In genomic region chr11:20111871-20112270, GRCh38 we compare ENCODE assay signal across 1 cellular context.
TF ChIP-seq lines count a peak whose summit lies in the region.

No MANE protein-coding gene starts in this region.

TF ChIP-seq in GM23338, 12 proteins besides CTCF, POLR2A, EP300 and RAD21 (continued from another document):
- TF ChIP-seq ZNF462 (CRISPR knock-in tag; IDR thresholded peaks at IDR 0.05) (no peak), REST (IDR thresholded peaks at IDR 0.05; ENCODE audit: unreplicated experiment) (no peak), POLR2AphosphoS5 (IDR thresholded peaks at IDR 0.05; ENCODE audit: low read depth) (no peak), ZNF331 (CRISPR knock-in tag; IDR thresholded peaks at IDR 0.05; ENCODE audit: low read depth) (no peak), ZNF114 (CRISPR knock-in tag; IDR thresholded peaks at IDR 0.05) (no peak), STAT1 (IDR thresholded peaks at IDR 0.05; ENCODE audit: unreplicated experiment) (no peak), NANOG (IDR thresholded peaks at IDR 0.05; ENCODE audit: borderline replicate concordance) (no peak), EZH2 (IDR thresholded peaks at IDR 0.05; ENCODE audit: low read depth, unreplicated experiment) (no peak), EZH2phosphoT487 (IDR thresholded peaks at IDR 0.05; ENCODE audit: unreplicated experiment) (no peak), ETS1 (IDR thresholded peaks at IDR 0.05) (no peak)
TF ChIP-seq in GM23338: peak in this region for 0.
